Comparison of ENCODE assay signal across 2 cellular contexts in the genomic region with DNA sequence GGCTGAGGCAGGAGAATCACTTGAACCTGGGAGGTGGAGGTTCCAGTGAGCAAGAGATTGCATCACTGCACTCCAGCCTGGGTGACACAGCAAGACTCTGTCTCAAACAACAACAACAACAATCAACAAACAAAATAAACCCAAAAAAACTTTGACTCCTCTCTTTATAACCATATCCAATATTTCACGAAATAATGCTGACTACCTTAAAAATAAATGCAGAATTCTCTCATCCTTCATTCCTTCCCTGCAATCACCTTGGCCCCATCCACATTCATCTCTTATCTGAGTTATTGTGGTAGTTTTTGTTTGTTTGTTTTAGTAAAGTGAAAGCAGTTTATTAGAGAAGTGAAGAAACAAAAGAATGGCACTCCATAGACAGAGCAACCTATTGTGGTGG.
TF ChIP-seq lines count a peak whose summit lies in the region.

No MANE protein-coding gene starts in this region.

TF ChIP-seq in A549, 52 proteins besides CTCF, POLR2A, EP300 and RAD21:
- TF ChIP-seq, protein P1, sequence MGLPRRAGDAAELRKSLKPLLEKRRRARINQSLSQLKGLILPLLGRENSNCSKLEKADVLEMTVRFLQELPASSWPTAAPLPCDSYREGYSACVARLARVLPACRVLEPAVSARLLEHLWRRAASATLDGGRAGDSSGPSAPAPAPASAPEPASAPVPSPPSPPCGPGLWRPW (IDR thresholded peaks at IDR 0.05): no peak
- peak; percentile 80 for TF ChIP-seq MAFK (IDR thresholded peaks at IDR 0.05; ENCODE audit: partially characterized antibody)
- no peak for TF ChIP-seq MAZ (IDR thresholded peaks at IDR 0.05; ENCODE audit: borderline replicate concordance, low read depth, low read length)
TF ChIP-seq in A549: peak in this region for 1.

TF ChIP-seq in K562, 482 proteins besides CTCF, POLR2A, EP300 and RAD21:
- TF ChIP-seq DIDO1 (tag; IDR thresholded peaks at IDR 0.05; ENCODE audit: low read depth) (no peak), SLC30A9 (CRISPR knock-in tag; IDR thresholded peaks at IDR 0.05) (no peak), FOXM1 (IDR thresholded peaks at IDR 0.05; ENCODE audit: low read depth) (no peak), FOXM1 (CRISPR knock-in tag; IDR thresholded peaks at IDR 0.05; ENCODE audit: low read depth) (no peak), C11orf30 (IDR thresholded peaks at IDR 0.05; ENCODE audit: low read depth) (peak; percentile 55; the same call in 1 of the 2 replicates), MAFG (tag; conservative IDR thresholded peaks at IDR 0.05) (peak; percentile 25; the same call in 1 of the 2 replicates), MAFF (IDR thresholded peaks at IDR 0.05; ENCODE audit: low read length) (0 out of 2 replicates have a peak, but pooled peaks have one; percentile 8), ZNF316 (IDR thresholded peaks at IDR 0.05) (peak; percentile 82)
- TF ChIP-seq, protein P2, sequence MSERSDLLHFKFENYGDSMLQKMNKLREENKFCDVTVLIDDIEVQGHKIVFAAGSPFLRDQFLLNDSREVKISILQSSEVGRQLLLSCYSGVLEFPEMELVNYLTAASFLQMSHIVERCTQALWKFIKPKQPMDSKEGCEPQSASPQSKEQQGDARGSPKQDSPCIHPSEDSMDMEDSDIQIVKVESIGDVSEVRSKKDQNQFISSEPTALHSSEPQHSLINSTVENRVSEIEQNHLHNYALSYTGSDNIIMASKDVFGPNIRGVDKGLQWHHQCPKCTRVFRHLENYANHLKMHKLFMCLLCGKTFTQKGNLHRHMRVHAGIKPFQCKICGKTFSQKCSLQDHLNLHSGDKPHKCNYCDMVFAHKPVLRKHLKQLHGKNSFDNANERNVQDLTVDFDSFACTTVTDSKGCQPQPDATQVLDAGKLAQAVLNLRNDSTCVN (CRISPR knock-in tag; IDR thresholded peaks at IDR 0.05): no peak
